ENCODE assay signal across 25 cellular contexts in the genomic region with DNA sequence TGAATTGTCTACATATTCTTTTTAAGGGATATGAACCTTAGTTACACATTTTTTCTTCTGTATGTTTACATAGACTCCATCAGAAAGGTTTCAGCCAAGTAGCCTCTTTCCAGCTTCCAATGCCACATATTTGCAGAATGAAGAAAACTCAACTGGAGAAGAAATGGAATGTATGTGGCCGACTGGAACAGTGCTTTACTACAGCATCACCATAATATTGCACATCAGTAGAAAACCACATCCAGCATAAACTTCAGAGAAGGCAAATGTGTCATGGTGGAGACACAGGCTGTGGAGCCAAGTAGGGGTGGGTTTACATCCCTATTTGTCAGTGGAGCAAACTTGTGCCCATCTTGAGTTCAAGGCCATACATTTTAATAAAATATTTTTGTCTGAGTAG.
DNase-seq lines count a peak whose midpoint lies in the region; ATAC-seq and TF ChIP-seq lines count a peak whose summit lies in the region.
"Had no signal": no experiment of that assay in that cellular context is flagged by ENCODE, and none has a peak within 500 bp of the region (broad histone marks: within the 10 kb centered on the region; RNA-seq: fewer than 3 reads in every experiment).

No MANE protein-coding gene starts in this region.

- H3K27me3 ChIP-seq in AG04450 (ENCODE audit: control insufficient read depth, insufficient read depth, low read length) = no peaks in the 10 kb centered on the region
- no peaks in the 10 kb centered on the region for H3K27me3 ChIP-seq in spleen (replicated peaks in 1 of 7)
- H3K27me3 ChIP-seq in prostate gland (replicated peaks; ENCODE audit: insufficient read depth) = no peaks in the 10 kb centered on the region
- H3K27me3 ChIP-seq: upper lobe of left lung had no signal

- 69 to 85% (median 77%) methylated on average over 1 of the region's 1 CpG for WGBS in spleen, 5 donors
- WGBS in prostate gland = 61% methylated on average over 1 of the region's 1 CpG

- TF ChIP-seq POLR2A in spleen (IDR thresholded peaks at IDR 0.05) (no peak), prostate gland (IDR thresholded peaks at IDR 0.05) (no peak)

- H3K4me1 ChIP-seq in spleen (no peaks in the 10 kb centered on the region), prostate gland (replicated peaks) (no peaks in the 10 kb centered on the region)
- H3K4me1 ChIP-seq: upper lobe of left lung had no signal

- H3K4me3 ChIP-seq in AG04450 (ENCODE audit: low read depth, low read length) = no peak overlapping the region
- H3K4me3 ChIP-seq in fibroblast of the aortic adventitia (ENCODE audit: low read depth, low read length) = no peak overlapping the region
- no peak overlapping the region for H3K4me3 ChIP-seq in spleen
- H3K4me3 ChIP-seq in prostate gland = no peak overlapping the region
- H3K4me3 ChIP-seq: smooth muscle cell, upper lobe of left lung had no signal

- TF ChIP-seq CTCF in AG04450 (IDR thresholded peaks at IDR 0.05; ENCODE audit: low read depth, low read length) (no peak), fibroblast of the aortic adventitia (IDR thresholded peaks at IDR 0.05; ENCODE audit: insufficient read depth, low read length) (no peak), spleen (IDR thresholded peaks at IDR 0.05 in 8 of 11, conservative IDR thresholded peaks at IDR 0.05 in 3 of 11) (no peak), prostate gland (IDR thresholded peaks at IDR 0.05) (no peak)

- H3K9me3 ChIP-seq in AG04450 (ENCODE audit: control insufficient read depth, insufficient read depth, low read length) (no peaks in the 10 kb centered on the region), spleen (peaks cover 0 to 3% (median 0%) of the 10 kb centered on the region in 8 donors), prostate gland (no peaks in the 10 kb centered on the region)
- H3K9me3 ChIP-seq: upper lobe of left lung had no signal

- no peak for ATAC-seq in GM18498 (IDR thresholded peaks at IDR 0.05; ENCODE audit: unreplicated experiment)
- ATAC-seq: left lobe of liver had no signal

- CTCF ChIA-PET in AG04450 (lab: Charles Lee) = no interaction called here

- intact Hi-C loops in spleen (cut with DNase I; ENCODE audit: low total_unique reads) = no loop called here
- intact Hi-C loops in prostate gland (cut with DNase I) = no loop called here

- H3K36me3 ChIP-seq in spleen = no peaks in the 10 kb centered on the region
- H3K36me3 ChIP-seq in prostate gland = no peaks in the 10 kb centered on the region
- H3K36me3 ChIP-seq: upper lobe of left lung had no signal

- POLR2A ChIA-PET in AG04450 (lab: Yijun Ruan, JAX) = no interaction called here

- no peak overlapping the region for H3K27ac ChIP-seq in AG04450 (ENCODE audit: low read depth, low read length)
- H3K27ac ChIP-seq in spleen = no peak overlapping the region
- no peak overlapping the region for H3K27ac ChIP-seq in prostate gland
- H3K27ac ChIP-seq: RWPE1, upper lobe of left lung had no signal

- DNase-seq in AG04450 (ENCODE audit: low read depth, low spot score) (peak; percentile 84), GM04504 (ENCODE audit: low read depth) (peak; percentile 49), astrocyte of the hippocampus (ENCODE audit: low read depth, low spot score) (peak; percentile 81), fibroblast of the aortic adventitia (ENCODE audit: low read depth) (peak; percentile 84), NAMALWA (ENCODE audit: low spot score) (no peak), spleen (no peak), prostate gland (ENCODE audit: low spot score) (no peak)
- DNase-seq: activated CD4-positive, alpha-beta T cell treated with anti-CD3 and anti-CD28 coated beads, Interleukin-2, amount 50 U/mL, for 4 hours; activated naive CD8-positive, alpha-beta T cell treated with anti-CD3 and anti-CD28 coated beads, Interleukin-2, amount 10 ng/mL, durations not matched to agents 7 days and 5 days; C1 segment of cervical spinal cord; cortex of kidney; DND-41; endodermal cell; MM.1S; naive B cell; NCI-H1436; NCI-H446; NCI-H82; nucleus accumbens; substantia nigra; upper lobe of left lung had no signal

Comparison
In these comparisons a context has a peak if more than half of its experiments do, and no peak if none do; other contexts are left out.
1. DNase-seq: peak in AG04450 (single experiment), GM04504 (single experiment), astrocyte of the hippocampus (single experiment) and fibroblast of the aortic adventitia (single experiment); none in NAMALWA (single experiment), spleen (single experiment) and prostate gland (single experiment).